9 cellular contexts compared by ENCODE assay signal in the genomic region with DNA sequence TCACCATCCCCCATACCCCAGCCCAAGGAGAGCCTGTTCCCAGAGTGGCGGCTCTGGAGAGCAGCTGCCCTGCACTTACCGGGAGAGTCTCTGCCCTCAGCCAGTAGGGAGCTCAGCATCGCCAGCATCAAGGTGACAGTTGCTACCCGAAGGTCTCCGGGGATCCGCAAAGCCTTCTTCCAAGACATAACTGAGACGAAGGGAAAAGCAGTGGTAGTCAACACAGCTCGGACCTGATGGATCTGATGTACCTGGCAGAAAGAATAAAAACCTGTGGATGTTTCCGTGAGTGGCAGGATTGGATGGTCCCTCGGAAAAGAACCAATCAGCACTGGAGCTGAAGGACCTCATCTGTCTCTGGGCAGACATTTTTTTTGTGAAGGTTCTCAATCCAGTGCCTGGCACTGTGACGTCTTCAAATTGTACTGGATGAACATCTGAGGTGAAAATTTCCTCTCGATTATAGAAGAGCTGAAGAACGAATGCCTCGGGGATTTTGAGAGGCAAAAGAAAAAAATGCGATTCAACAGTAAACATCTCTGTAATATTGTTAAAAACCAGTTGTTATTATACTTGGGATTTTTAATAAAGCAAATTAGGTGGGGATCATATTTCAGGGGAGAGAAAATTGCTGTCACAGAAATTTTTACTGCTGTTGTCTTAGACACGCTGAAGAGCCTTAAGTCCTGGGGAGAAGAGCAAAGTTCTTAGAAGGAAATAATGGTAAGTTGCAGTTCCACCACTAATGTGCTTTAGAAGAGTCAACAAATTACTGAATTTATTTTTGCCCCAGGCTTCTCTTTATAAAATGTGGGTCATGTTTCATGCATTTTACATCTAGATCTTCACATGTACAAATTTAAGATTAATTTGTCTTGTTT. TPM values are rescaled to one million over a fixed set of nuclear protein-coding genes. Genes with fewer than 3 reads are reported as not detected.
DNase-seq lines count a peak whose midpoint lies in the region; ATAC-seq and TF ChIP-seq lines count a peak whose summit lies in the region.
"Had no signal": no experiment of that assay in that cellular context is flagged by ENCODE, and none has a peak within 500 bp of the region (broad histone marks: within the 10 kb centered on the region; RNA-seq: fewer than 3 reads in every experiment).

Gene HLA-DQB1 (minus strand): TSS at position 238 of the 881 bp plus-strand sequence. CDS start 50 bp downstream, at position 188.

- TF ChIP-seq CTCF in GM23338 (conservative IDR thresholded peaks at IDR 0.05; ENCODE audit: low read depth in 2 of 2) (no peak), fibroblast of villous mesenchyme (IDR thresholded peaks at IDR 0.05; ENCODE audit: insufficient read depth, low read depth, low read length) (no peak), neutrophil (IDR thresholded peaks at IDR 0.05) (no peak)

- peaks cover 23% of the 10 kb centered on the region; the same call in 2 of the 3 replicates for H3K36me3 Mint-ChIP-seq in GM23338 (ENCODE audit: low read depth)

- H3K27ac ChIP-seq in GM23338 (ENCODE audit: low read depth) = no peak within 1 kb of the TSS
- no peak within 1 kb of the TSS for H3K27ac ChIP-seq in neutrophil
- H3K27ac ChIP-seq: 22Rv1 had no signal

- H3F3A ChIP-seq in GM23338 (replicated peaks; ENCODE audit: low read depth) = no peaks in the 10 kb centered on the region

- H4K20me1 ChIP-seq in GM23338 (replicated peaks; ENCODE audit: insufficient read depth) = no peaks in the 10 kb centered on the region

- H3K4me3 ChIP-seq in GM23338 (peak within 1 kb of the TSS; percentile 48), fibroblast of villous mesenchyme (ENCODE audit: low read depth, low read length) (no peak within 1 kb of the TSS), neutrophil (ENCODE audit: low read depth in 1 of 2, low read length in 1 of 2) (peak within 1 kb of the TSS; percentile 44 to 51)

- peaks cover 26% of the 10 kb centered on the region for H3K27me3 Mint-ChIP-seq in GM23338 (ENCODE audit: insufficient read depth, low read depth, poor library complexity)

- H3K4me1 Mint-ChIP-seq in GM23338 = peaks cover 39% of the 10 kb centered on the region

- peaks cover 3% of the 10 kb centered on the region for H3K9me3 Mint-ChIP-seq in GM23338

- H2AFZ ChIP-seq in GM23338 = no peak within 1 kb of the TSS

- no peaks in the 10 kb centered on the region for H3K4me1 ChIP-seq in GM23338 (ENCODE audit: insufficient read depth)
- H3K4me1 ChIP-seq in neutrophil (ENCODE audit: control insufficient read depth in 1 of 2, insufficient read depth in 1 of 2, low read depth in 1 of 2, low read length in 1 of 2) = peaks cover 48 to 54% of the 10 kb centered on the region in 2 experiments

- no peaks in the 10 kb centered on the region for H3K9me2 ChIP-seq in GM23338 (ENCODE audit: insufficient read depth)

- H3K36me3 ChIP-seq in GM23338 (ENCODE audit: insufficient read depth) (no peaks in the 10 kb centered on the region), neutrophil (no peaks in the 10 kb centered on the region)

- H3K4me2 ChIP-seq in GM23338 = peak within 1 kb of the TSS; percentile 69

- H3K9me3 ChIP-seq in neutrophil = no peaks in the 10 kb centered on the region

- no peaks in the 10 kb centered on the region for H3K79me2 ChIP-seq in GM23338 (replicated peaks; ENCODE audit: insufficient read depth)

- peaks cover 33% of the 10 kb centered on the region for H3K27me3 ChIP-seq in GM23338 (ENCODE audit: insufficient read depth)
- peaks cover 10% of the 10 kb centered on the region for H3K27me3 ChIP-seq in neutrophil

- peak; percentile 78 for ATAC-seq in GM23338

- no peak within 1 kb of the TSS for H3K27ac Mint-ChIP-seq in GM23338

- DNase-seq in DMS 273 (lab: John Stamatoyannopoulos, UW; ENCODE audit: unreplicated experiment) (peak; percentile 34), DMS 273 treated with DMSO at 0.1 percent for 48 hours (lab: John Stamatoyannopoulos, UW) (no peak), GM23338 (ENCODE audit: low spot score) (peak; percentile 80), NAMALWA (ENCODE audit: low spot score) (peak; percentile 94), fibroblast of villous mesenchyme (ENCODE audit: low read depth) (peak; percentile 13), COLO829 (ENCODE audit: low spot score) (no peak)
- DNase-seq in activated CD8-positive, alpha-beta memory T cell treated with anti-CD3 and anti-CD28 coated beads, Interleukin-2, amount 50 U/mL, for 48 hours = peak; percentile 56

- H3K4me3 Mint-ChIP-seq in GM23338 = peak within 1 kb of the TSS; percentile 79

TF ChIP-seq in GM23338, 12 proteins besides CTCF, POLR2A, EP300 and RAD21:
- TF ChIP-seq EZH2 (IDR thresholded peaks at IDR 0.05; ENCODE audit: low read depth, unreplicated experiment) (peak; percentile 34), POLR2AphosphoS5 (IDR thresholded peaks at IDR 0.05; ENCODE audit: low read depth) (no peak), CREB1 (CRISPR knock-in tag; IDR thresholded peaks at IDR 0.05; ENCODE audit: low read depth) (peak; percentile 84)
TF ChIP-seq in GM23338: peak in this region for 2.

RNA-seq across cellular contexts. Expression of gene HLA-DQB1, which starts in this region (rescaled TPM):
- 4.6 and 5.7 TPM in 2 replicates for total RNA-seq in GM23338 (2014; rRNA removed; shearing (Covaris generic))
- polyA plus RNA-seq in GM23338 (2016; fragmentation: Nextera tagmentation; extraction: Ambion mirVana) = 6.5 and 17.3 TPM in 2 replicates
- not detected in 2 replicates for total RNA-seq in fibroblast of villous mesenchyme

Comparison
In these comparisons a context has a peak if more than half of its experiments do, and no peak if none do; other contexts are left out.
1. DNase-seq: peak in DMS 273 (single experiment), GM23338 (single experiment), NAMALWA (single experiment) and activated CD8-positive, alpha-beta memory T cell treated with anti-CD3 and anti-CD28 coated beads, Interleukin-2, amount 50 U/mL, for 48 hours (single experiment); none in DMS 273 treated with DMSO at 0.1 percent for 48 hours (single experiment) and COLO829 (single experiment).
2. Peak in DNase-seq in fibroblast of villous mesenchyme; RNA of the gene not detected or under 1 TPM.